ENCODE assay signal across 8 cellular contexts in the genomic region with DNA sequence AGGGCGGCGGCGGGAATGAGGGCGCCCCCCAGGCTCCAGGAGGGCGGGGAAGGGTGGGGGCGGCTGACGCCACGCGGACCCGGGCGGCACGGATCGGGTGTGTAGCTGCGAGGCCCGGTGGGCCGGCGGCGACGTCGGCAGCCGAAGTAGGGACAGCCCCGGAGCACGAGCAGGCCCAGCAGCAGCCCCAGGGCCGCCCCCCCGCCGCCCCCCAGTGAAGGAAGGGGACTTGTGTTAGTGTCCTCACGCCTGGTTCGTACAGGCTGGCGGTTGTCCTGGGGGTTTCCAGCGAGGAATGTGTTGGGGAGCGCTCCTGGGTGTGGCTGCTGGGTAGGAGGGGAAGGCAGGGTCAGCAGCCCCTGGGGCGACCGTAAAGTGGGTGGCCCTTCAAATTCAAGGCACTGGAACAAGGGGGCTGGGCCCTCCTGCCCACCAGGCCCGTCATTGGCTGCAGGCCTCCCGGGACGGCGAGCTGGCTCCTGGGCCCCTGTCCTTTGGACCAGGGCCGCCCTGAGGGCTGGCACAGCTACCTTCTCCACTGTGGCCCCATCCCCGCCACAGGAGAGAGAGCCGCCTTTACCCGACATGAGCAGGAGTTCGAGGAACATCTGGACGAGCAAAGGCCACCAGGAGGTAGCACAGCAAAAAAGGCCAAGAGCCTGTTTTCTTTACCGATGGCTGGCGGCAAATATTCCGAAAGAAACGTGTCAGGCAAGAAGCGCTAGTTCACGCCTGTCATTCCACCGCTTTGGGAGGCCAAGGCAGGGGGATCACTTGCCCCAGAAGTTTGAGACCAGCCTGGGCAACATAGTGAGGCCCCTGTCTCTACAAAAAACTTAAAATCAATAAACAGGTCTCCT. TPM values are rescaled to one million over a fixed set of nuclear protein-coding genes. Genes with fewer than 3 reads are reported as not detected.
A peak's percentile ranks its signal among the peaks of the same experiment; 100 is the strongest.
DNase-seq lines count a peak whose midpoint lies in the region; ATAC-seq lines count a peak whose summit lies in the region.

No MANE protein-coding gene starts in this region.

- ATAC-seq in HG02943 (IDR thresholded peaks at IDR 0.05; ENCODE audit: low read depth, unreplicated experiment) (peak; percentile 0), HG03025 (IDR thresholded peaks at IDR 0.05; ENCODE audit: low FRiP score, unreplicated experiment) (no peak), HG03097 (IDR thresholded peaks at IDR 0.05; ENCODE audit: low FRiP score, unreplicated experiment) (no peak)
- peak; percentile 1 to 2 for ATAC-seq in natural killer cell treated with Interleukin-12 subunit alpha and Interleukin-12 subunit beta and Interleukin-15 and Interleukin-18, amount 100 ng/mL, for 72 hours

- H3K4me3 ChIP-seq in esophagus (ENCODE audit: low read depth in 1 of 2, low read length in 2 of 2), result peak overlapping the region; percentile 73 to 92

- WGBS in esophagus, 2 donors, result 8 to 10% methylated on average over 38 to 50 of the region's 50 CpGs

- H3K27ac ChIP-seq in esophagus (ENCODE audit: low read depth in 2 of 2, low read length in 1 of 2), result peak overlapping the region; percentile 89 to 93

- H3K27ac Mint-ChIP-seq in natural killer cell treated with Interleukin-12 subunit alpha and Interleukin-12 subunit beta and Interleukin-15 and Interleukin-18, amount 100 ng/mL, for 72 hours, result no peak overlapping the region

- H3K36me3 Mint-ChIP-seq in natural killer cell treated with Interleukin-12 subunit alpha and Interleukin-12 subunit beta and Interleukin-15 and Interleukin-18, amount 100 ng/mL, for 72 hours, result no peaks in the 10 kb centered on the region

- H3K4me3 Mint-ChIP-seq in natural killer cell treated with Interleukin-12 subunit alpha and Interleukin-12 subunit beta and Interleukin-15 and Interleukin-18, amount 100 ng/mL, for 72 hours, result peak overlapping the region; percentile 44

- peaks cover 7 to 13% of the 10 kb centered on the region in 2 donors for H3K4me1 ChIP-seq in esophagus (ENCODE audit: control insufficient read depth in 2 of 2, insufficient read depth in 2 of 2, low read length in 1 of 2)

- H3K27me3 ChIP-seq in esophagus (ENCODE audit: control insufficient read depth in 1 of 2, insufficient read depth in 2 of 2, low read length in 2 of 2), result no peaks in the 10 kb centered on the region

- no peaks in the 10 kb centered on the region for H3K9me3 Mint-ChIP-seq in natural killer cell treated with Interleukin-12 subunit alpha and Interleukin-12 subunit beta and Interleukin-15 and Interleukin-18, amount 100 ng/mL, for 72 hours

- DNase-seq in ELR (ENCODE audit: low read depth), result peak; percentile 78
- peak; percentile 68 for DNase-seq in SW480 (ENCODE audit: low spot score)
- DNase-seq in natural killer cell treated with Interleukin-12 subunit alpha and Interleukin-12 subunit beta and Interleukin-15 and Interleukin-18, amount 100 ng/mL, for 72 hours (ENCODE audit: low spot score), result no peak
- DNase-seq in NCI-H2196 (lab: John Stamatoyannopoulos, UW; ENCODE audit: unreplicated experiment), result no peak

- H3K4me1 Mint-ChIP-seq in natural killer cell treated with Interleukin-12 subunit alpha and Interleukin-12 subunit beta and Interleukin-15 and Interleukin-18, amount 100 ng/mL, for 72 hours (ENCODE audit: low read depth in 2 of 2), result peaks cover 0 to 5% of the 10 kb centered on the region in 2 donors

- no peaks in the 10 kb centered on the region for H3K9me3 ChIP-seq in esophagus (ENCODE audit: control insufficient read depth in 2 of 2, insufficient read depth in 1 of 2, low read depth in 1 of 2, low read length in 1 of 2)

- peaks cover 0 to 3% of the 10 kb centered on the region in 2 donors for H3K27me3 Mint-ChIP-seq in natural killer cell treated with Interleukin-12 subunit alpha and Interleukin-12 subunit beta and Interleukin-15 and Interleukin-18, amount 100 ng/mL, for 72 hours

- H3K36me3 ChIP-seq in esophagus (ENCODE audit: control insufficient read depth in 2 of 2, insufficient read depth in 2 of 2, low read length in 1 of 2), result peaks cover 5 to 21% of the 10 kb centered on the region in 2 donors

RNA-seq across cellular contexts. Expression of a gene that starts 0.8 kb away (rescaled TPM):
- 10 to 100 TPM; 13.6 to 25.7 TPM for polyA plus RNA-seq in esophagus
- total RNA-seq in natural killer cell treated with Interleukin-12 subunit alpha and Interleukin-12 subunit beta and Interleukin-15 and Interleukin-18, amount 100 ng/mL, for 72 hours, result 10 to 100 TPM; 29.1 to 42.3 TPM

RNA-seq across cellular contexts. Expression of a gene that starts 24.4 kb away (rescaled TPM):
- 1 to 10 TPM; 3.2 to 4.5 TPM for polyA plus RNA-seq in esophagus
- 10 to 100 TPM; 19.2 to 21.1 TPM for total RNA-seq in natural killer cell treated with Interleukin-12 subunit alpha and Interleukin-12 subunit beta and Interleukin-15 and Interleukin-18, amount 100 ng/mL, for 72 hours

Comparison
In these comparisons a context has a peak if more than half of its experiments do, and no peak if none do; other contexts are left out.
1. DNase-seq: peak in ELR (single experiment) and SW480 (single experiment); none in natural killer cell treated with Interleukin-12 subunit alpha and Interleukin-12 subunit beta and Interleukin-15 and Interleukin-18, amount 100 ng/mL, for 72 hours (single experiment) and NCI-H2196 (single experiment).
2. ATAC-seq: peak in HG02943 (single experiment) and natural killer cell treated with Interleukin-12 subunit alpha and Interleukin-12 subunit beta and Interleukin-15 and Interleukin-18, amount 100 ng/mL, for 72 hours (2 of 2); none in HG03025 (single experiment) and HG03097 (single experiment).